In genomic region chrX:56833626-56834025, GRCh38 we compare ENCODE assay signal across 19 cellular contexts.
"Had no signal": no experiment of that assay in that cellular context is flagged by ENCODE, and none has a peak within 500 bp of the region (broad histone marks: within the 10 kb centered on the region; RNA-seq: fewer than 3 reads in every experiment).

No MANE protein-coding gene starts in this region.

- H3K4me3 ChIP-seq: colonic mucosa, lower lobe of right lung, mucosa of descending colon, pancreas, right lobe of liver, stomach, thyroid gland, vagina had no signal

- ATAC-seq: esophagus mucosa; left ventricle myocardium superior; lower lobe of right lung; mucosa of descending colon; natural killer cell treated with Interleukin-12 subunit alpha and Interleukin-12 subunit beta and Interleukin-15 and Interleukin-18, amount 100 ng/mL, for 72 hours; pancreas; right lobe of liver; stimulated activated effector memory CD8-positive, alpha-beta T cell treated with anti-CD3 and anti-CD28 coated beads, Interleukin-12 subunit alpha, Interleukin-12 subunit beta, amount 100 ng/mL, for 72 hours had no signal

- DNase-seq: colonic mucosa; effector memory CD4-positive, alpha-beta T cell; hypothalamus; left ventricle myocardium superior; lower lobe of right lung; mucosa of descending colon; naive B cell; pancreas; right lobe of liver; small intestine; stimulated activated CD4-positive, alpha-beta T cell treated with anti-CD3 and anti-CD28 coated beads, Interleukin-15, amount 100 ng/mL, for 24 hours; stimulated activated CD4-positive, alpha-beta T cell treated with anti-CD3 and anti-CD28 coated beads, Interleukin-4, amount 100 ng/mL, for 24 hours; stimulated activated naive CD4-positive, alpha-beta T cell treated with Interleukin-2 at 50 U/mL for 16 hours; stomach; thyroid gland had no signal
